ENCODE assay signal across 19 cellular contexts in genomic region chr1:22093513-22093912, GRCh38. TPM values are rescaled to one million over a fixed set of nuclear protein-coding genes. Genes with fewer than 3 reads are reported as not detected.
A peak's percentile ranks its signal among the peaks of the same experiment; 100 is the strongest.
DNase-seq lines count a peak whose midpoint lies in the region; ATAC-seq, FAIRE-seq and TF ChIP-seq lines count a peak whose summit lies in the region.
"Had no signal": no experiment of that assay in that cellular context is flagged by ENCODE, and none has a peak within 500 bp of the region (broad histone marks: within the 10 kb centered on the region; RNA-seq: fewer than 3 reads in every experiment).

No MANE protein-coding gene starts in this region.

- peaks cover 56% of the 10 kb centered on the region for H3K4me1 ChIP-seq in CD4-positive, alpha-beta memory T cell (ENCODE audit: insufficient read depth, low read length)
- H3K4me1 ChIP-seq: Caco-2 had no signal

- DNase-seq in CD4-positive, alpha-beta memory T cell: no peak
- DNase-seq in GM12891 (ENCODE audit: insufficient read length, low spot score) (no peak), memory B cell (ENCODE audit: low spot score in 2 of 2) (no peak), cortex of kidney (lab: John Stamatoyannopoulos, UW) (no peak), NCI-H187 treated with DMSO at 0.1 percent for 48 hours (lab: John Stamatoyannopoulos, UW) (no peak)
- DNase-seq in activated CD4-positive, alpha-beta memory T cell treated with anti-CD3 and anti-CD28 coated beads, Interleukin-2, amount 10 ng/mL, durations not matched to agents 7 days and 5 days: no peak
- no peak for DNase-seq in stimulated activated CD4-positive, alpha-beta T cell treated with anti-CD3 and anti-CD28 coated beads, Interleukin-4, amount 100 ng/mL, for 1 hour
- DNase-seq: Caco-2, KBM-7, NCI-H1092, NCI-H2107, NCI-H345, NCI-H526 treated with DMSO at 0.1 percent for 48 hours had no signal

- H3K9me3 Mint-ChIP-seq in CD4-positive, alpha-beta memory T cell: no peaks in the 10 kb centered on the region
- no peaks in the 10 kb centered on the region for H3K9me3 Mint-ChIP-seq in activated CD4-positive, alpha-beta memory T cell treated with anti-CD3 and anti-CD28 coated beads, Interleukin-2, amount 10 ng/mL, durations not matched to agents 7 days and 5 days
- H3K9me3 Mint-ChIP-seq in memory B cell: no peaks in the 10 kb centered on the region

- H3K36me3 Mint-ChIP-seq in CD4-positive, alpha-beta memory T cell: peaks cover 58 to 87% of the 10 kb centered on the region in 2 donors
- peaks cover 82% of the 10 kb centered on the region for H3K36me3 Mint-ChIP-seq in activated CD4-positive, alpha-beta memory T cell treated with anti-CD3 and anti-CD28 coated beads, Interleukin-2, amount 10 ng/mL, durations not matched to agents 7 days and 5 days (ENCODE audit: low read depth)
- peaks cover 27% of the 10 kb centered on the region for H3K36me3 Mint-ChIP-seq in memory B cell

- peaks cover 45% of the 10 kb centered on the region for H3K36me3 ChIP-seq in CD4-positive, alpha-beta memory T cell (ENCODE audit: insufficient read depth, low read length)

- H3K4me1 Mint-ChIP-seq in CD4-positive, alpha-beta memory T cell: peaks cover 45 to 82% (median 64%) of the 10 kb centered on the region in 4 donors
- H3K4me1 Mint-ChIP-seq in activated CD4-positive, alpha-beta memory T cell treated with anti-CD3 and anti-CD28 coated beads, Interleukin-2, amount 10 ng/mL, durations not matched to agents 7 days and 5 days: peaks cover 69% of the 10 kb centered on the region
- H3K4me1 Mint-ChIP-seq in memory B cell: peaks cover 40% of the 10 kb centered on the region

- intact Hi-C loops in CD4-positive, alpha-beta memory T cell (cut with micrococcal nuclease): no loop called here

- TF ChIP-seq POLR2A in GM12891 (IDR thresholded peaks at IDR 0.05; ENCODE audit: low read depth, low read length): no peak; the same call in 1 of the 2 replicates

- FAIRE-seq in GM12891 (lab: Jason Lieb, UNC): no peak
- FAIRE-seq: GM19239, HTR-8/SVneo had no signal

- H3K27ac Mint-ChIP-seq in CD4-positive, alpha-beta memory T cell: peak overlapping the region in 4 of 7 donors; percentile 26 to 85 (median 62)
- H3K27ac Mint-ChIP-seq in activated CD4-positive, alpha-beta memory T cell treated with anti-CD3 and anti-CD28 coated beads, Interleukin-2, amount 10 ng/mL, durations not matched to agents 7 days and 5 days: peak overlapping the region; percentile 65
- peak overlapping the region; percentile 90 for H3K27ac Mint-ChIP-seq in memory B cell

- POLR2A ChIA-PET in CD4-positive, alpha-beta memory T cell (lab: Charles Lee; ENCODE audit: partially characterized antibody): interaction anchor here (1.0 to 5.3 kb wide), 9 partner anchors 8 to 311 kb away, joined by 3 to 38 read pairs (median 5); partner anchors contain the start of genes CDC42 and USP48
- POLR2A ChIA-PET in activated CD4-positive, alpha-beta memory T cell treated with anti-CD3 and anti-CD28 coated beads, Interleukin-2, amount 10 ng/mL, durations not matched to agents 7 days and 5 days (lab: Charles Lee): interaction anchor here (1.0 to 2.7 kb wide), 4 partner anchors 9 to 69 kb away, joined by 9 to 28 read pairs (median 11); partner anchors contain the start of gene CDC42

- H3K27me3 ChIP-seq in CD4-positive, alpha-beta memory T cell (ENCODE audit: insufficient read depth, low read length): no peaks in the 10 kb centered on the region
- H3K27me3 ChIP-seq: BLaER1 had no signal

- H3K9me3 ChIP-seq in CD4-positive, alpha-beta memory T cell (ENCODE audit: control insufficient read depth in 1 of 2, low read length in 2 of 2): no peaks in the 10 kb centered on the region
- H3K9me3 ChIP-seq: BLaER1, Caco-2 had no signal

- CTCF ChIA-PET in CD4-positive, alpha-beta memory T cell (lab: Charles Lee; ENCODE audit: partially characterized antibody): interaction anchor here (1.1 to 3.4 kb wide), 3 partner anchors 12 to 70 kb away, joined by 3 to 21 read pairs (median 16); no protein-coding TSS in a partner anchor
- CTCF ChIA-PET in activated CD4-positive, alpha-beta memory T cell treated with anti-CD3 and anti-CD28 coated beads, Interleukin-2, amount 10 ng/mL, durations not matched to agents 7 days and 5 days (lab: Charles Lee): interaction anchor here (1.3 to 2.5 kb wide), 3 partner anchors 12 to 69 kb away, joined by 4 to 15 read pairs (median 6); no protein-coding TSS in a partner anchor

- H3K4me3 ChIP-seq in CD4-positive, alpha-beta memory T cell (ENCODE audit: low read length in 2 of 2): no peak overlapping the region
- H3K4me3 ChIP-seq: BLaER1, SK-N-MC had no signal

- no peaks in the 10 kb centered on the region for H3K27me3 Mint-ChIP-seq in CD4-positive, alpha-beta memory T cell
- no peaks in the 10 kb centered on the region for H3K27me3 Mint-ChIP-seq in activated CD4-positive, alpha-beta memory T cell treated with anti-CD3 and anti-CD28 coated beads, Interleukin-2, amount 10 ng/mL, durations not matched to agents 7 days and 5 days
- H3K27me3 Mint-ChIP-seq in memory B cell: no peaks in the 10 kb centered on the region

- no peak overlapping the region for H3K4me3 Mint-ChIP-seq in CD4-positive, alpha-beta memory T cell
- no peak overlapping the region for H3K4me3 Mint-ChIP-seq in activated CD4-positive, alpha-beta memory T cell treated with anti-CD3 and anti-CD28 coated beads, Interleukin-2, amount 10 ng/mL, durations not matched to agents 7 days and 5 days
- no peak overlapping the region for H3K4me3 Mint-ChIP-seq in memory B cell

- H3K27ac ChIP-seq in CD4-positive, alpha-beta memory T cell (ENCODE audit: low read depth, low read length): no peak overlapping the region
- H3K27ac ChIP-seq: BLaER1, SK-N-MC had no signal

- ATAC-seq in memory B cell (ENCODE audit: low read depth): no peak
- ATAC-seq: HCT116, Right ventricle myocardium inferior had no signal

TF ChIP-seq in GM12891, 5 proteins besides CTCF, POLR2A, EP300 and RAD21:
- TF ChIP-seq POLR2AphosphoS5 (IDR thresholded peaks at IDR 0.05; ENCODE audit: low read depth, low read length): 0 out of 2 replicates have a peak, but pooled peaks have one; percentile 39
- no peak for TF ChIP-seq SPI1 (IDR thresholded peaks at IDR 0.05; ENCODE audit: low read depth, low read length)
- TF ChIP-seq PAX5 (IDR thresholded peaks at IDR 0.05; ENCODE audit: insufficient read depth, low read length, severe bottlenecking): no peak
- TF ChIP-seq POU2F2 (IDR thresholded peaks at IDR 0.05; ENCODE audit: low read depth, low read length): no peak
- no peak for TF ChIP-seq TAF1 (IDR thresholded peaks at IDR 0.05; ENCODE audit: low read depth, low read length)
TF ChIP-seq in GM12891: peak in this region for 1.

RNA-seq across cellular contexts. Expression of gene CDC42, which starts 41.0 kb away (rescaled TPM):
- 100 to 1,000 TPM; 195 to 202 TPM for total RNA-seq in CD4-positive, alpha-beta memory T cell
- 100 to 1,000 TPM; 159 to 320 TPM for polyA plus RNA-seq in CD4-positive, alpha-beta memory T cell
- polyA plus RNA-seq in GM12891 (2012; ENCODE audit: low read depth, missing spikeins): 265 TPM
- total RNA-seq in activated CD4-positive, alpha-beta memory T cell treated with anti-CD3 and anti-CD28 coated beads, Interleukin-2, amount 10 ng/mL, durations not matched to agents 7 days and 5 days: 100 to 1,000 TPM; 377 to 388 TPM

RNA-seq across cellular contexts. Expression of gene WNT4, which starts 49.4 kb away (rescaled TPM):
- total RNA-seq in CD4-positive, alpha-beta memory T cell: not detected
- polyA plus RNA-seq in CD4-positive, alpha-beta memory T cell: under 1 TPM in 1 of 2 donors, not detected in 1; 0.10 TPM
- 0.13 TPM for polyA plus RNA-seq in GM12891 (2012; ENCODE audit: low read depth, missing spikeins)
- total RNA-seq in activated CD4-positive, alpha-beta memory T cell treated with anti-CD3 and anti-CD28 coated beads, Interleukin-2, amount 10 ng/mL, durations not matched to agents 7 days and 5 days: not detected
- total RNA-seq: Right ventricle myocardium inferior had no signal
